Comparison of ENCODE assay signal across 21 cellular contexts in genomic region chr2:11542275-11542819, GRCh38. TPM values are rescaled to one million over a fixed set of nuclear protein-coding genes. Genes with fewer than 3 reads are reported as not detected.
DNase-seq lines count a peak whose midpoint lies in the region; ATAC-seq and TF ChIP-seq lines count a peak whose summit lies in the region.
"Had no signal": no experiment of that assay in that cellular context is flagged by ENCODE, and none has a peak within 500 bp of the region (broad histone marks: within the 10 kb centered on the region; RNA-seq: fewer than 3 reads in every experiment).

No MANE protein-coding gene starts in this region.

- in situ Hi-C loops in GM13977 (cut with MboI; ENCODE audit: low pct_unique_long_range_greater_than_20kb, low sequenced_read_pairs, unreplicated experiment): no loop called here

- no CpG with 5 or more reads among the region's 11 CpGs for WGBS in H9 (ENCODE audit: extremely low coverage, insufficient read length, low lambda C conversion rate)

- H3K27ac ChIP-seq in H9 (ENCODE audit: insufficient read length, low read depth, low read length): no peak overlapping the region
- peak overlapping the region; percentile 18 for H3K27ac ChIP-seq in temporal lobe (ENCODE audit: low read depth, low read length)
- H3K27ac ChIP-seq: coronary artery, heart right ventricle had no signal

- peaks cover 4% of the 10 kb centered on the region; the same call in 1 of the 2 replicates for H3K79me2 ChIP-seq in H9 (ENCODE audit: insufficient read depth, low read length)

- H3K79me1 ChIP-seq in H9 (ENCODE audit: insufficient read depth, low read depth, low read length, poor library complexity, severe bottlenecking): no peaks in the 10 kb centered on the region

- no peak overlapping the region for H2BK12ac ChIP-seq in H9 (ENCODE audit: insufficient read length, low read depth, low read length)

- H3K23me2 ChIP-seq in H9 (ENCODE audit: insufficient read length, low read depth, low read length, poor library complexity, severe bottlenecking): no peaks in the 10 kb centered on the region

- peaks cover 41 to 48% of the 10 kb centered on the region in 2 experiments for H3K4me1 Mint-ChIP-seq in H9
- H3K4me1 Mint-ChIP-seq: CD8-positive, alpha-beta memory T cell had no signal

- no peak overlapping the region for H4K8ac ChIP-seq in H9 (replicated peaks; ENCODE audit: insufficient read length, low read depth, low read length)

- no peak overlapping the region for H3K4me2 ChIP-seq in H9 (ENCODE audit: insufficient read depth, insufficient read length, low read length)

- no peak overlapping the region for H4K91ac ChIP-seq in H9 (ENCODE audit: insufficient read length, low read depth, low read length)

- H3K4ac ChIP-seq in H9 (ENCODE audit: low read depth, low read length): no peak overlapping the region

- no peak overlapping the region for H3K9ac ChIP-seq in H9 (ENCODE audit: extremely low read depth, insufficient read length, low read length)

- H3K14ac ChIP-seq in H9 (ENCODE audit: insufficient read depth, low read length): no peak overlapping the region; the same call in 1 of the 2 replicates

- H3K27ac Mint-ChIP-seq in H9: peak overlapping the region; percentile 2 to 82 (median 73); a peak in 5 of 7 replicates
- H3K27ac Mint-ChIP-seq: activated CD4-positive, alpha-beta memory T cell treated with anti-CD3 and anti-CD28 coated beads for 36 hours; CD8-positive, alpha-beta memory T cell had no signal

- H3K4me3 Mint-ChIP-seq in H9: peak overlapping the region in 1 of 2 experiments; percentile 33; a peak in 2 of 5 replicates
- H3K4me3 Mint-ChIP-seq: activated CD4-positive, alpha-beta memory T cell treated with anti-CD3 and anti-CD28 coated beads for 36 hours; CD8-positive, alpha-beta memory T cell had no signal

- H3K4me1 ChIP-seq in H9 (ENCODE audit: insufficient read depth, low read length): peaks cover 37% of the 10 kb centered on the region
- H3K4me1 ChIP-seq: adrenal gland had no signal

- H4K20me1 ChIP-seq in H9 (ENCODE audit: control insufficient read depth, insufficient read depth, insufficient read length): peaks cover 2% of the 10 kb centered on the region

- no peaks in the 10 kb centered on the region for H3K9me3 ChIP-seq in H9 (ENCODE audit: control insufficient read depth, low read depth, low read length)
- H3K9me3 ChIP-seq: adrenal gland, heart right ventricle had no signal

- ATAC-seq in left lobe of liver: peak; percentile 37
- ATAC-seq: HCT116, PC-3, right cardiac atrium had no signal

- no peak overlapping the region for H2BK15ac ChIP-seq in H9 (ENCODE audit: low read depth, low read length)

- no peak overlapping the region for H2BK20ac ChIP-seq in H9 (ENCODE audit: low read depth, low read length, poor library complexity, severe bottlenecking)

- no peak overlapping the region for H2BK120ac ChIP-seq in H9 (ENCODE audit: low read depth, low read length, poor library complexity, severe bottlenecking)

- no peaks in the 10 kb centered on the region for H3K9me3 Mint-ChIP-seq in H9
- H3K9me3 Mint-ChIP-seq: activated CD4-positive, alpha-beta memory T cell treated with anti-CD3 and anti-CD28 coated beads for 36 hours had no signal

- H3T11ph ChIP-seq in H9 (ENCODE audit: low read length): no peak overlapping the region

- peaks cover 3% of the 10 kb centered on the region for H3K27me3 Mint-ChIP-seq in H9 (ENCODE audit: low read depth)

- no peak overlapping the region for H2AK5ac ChIP-seq in H9 (ENCODE audit: insufficient read length, low read length)

- DNase-seq in H9: no peak
- peak; percentile 75 for DNase-seq in NCI-H69 (lab: John Stamatoyannopoulos, UW)
- DNase-seq in left lobe of liver (ENCODE audit: low spot score): no peak
- no peak for DNase-seq in putamen (ENCODE audit: low spot score)
- DNase-seq in GM13977 (ENCODE audit: low spot score): no peak
- no peak for DNase-seq in medulla oblongata (ENCODE audit: extremely low spot score)
- DNase-seq: activated CD4-positive, alpha-beta memory T cell treated with anti-CD3 and anti-CD28 coated beads for 36 hours; activated T-cell treated with anti-CD3 and anti-CD28 coated beads for 4 hours; CD8-positive, alpha-beta memory T cell; DMS79 treated with DMSO at 0.1 percent for 48 hours; heart right ventricle; Kasumi-1; NCI-H526 treated with DMSO at 0.1 percent for 48 hours; PC-3; right cardiac atrium; SIG-M5; stimulated activated CD8-positive, alpha-beta memory T cell treated with anti-CD3 and anti-CD28 coated beads, Interleukin-4, amount 100 ng/mL, for 48 hours had no signal

- H3K18ac ChIP-seq in H9 (ENCODE audit: insufficient read length, low read depth, low read length): no peak overlapping the region

- H3K23ac ChIP-seq in H9 (ENCODE audit: insufficient read length, low read depth, low read length): no peak overlapping the region

- no peaks in the 10 kb centered on the region; a peak in 1 of 7 replicates for H3K36me3 Mint-ChIP-seq in H9 (ENCODE audit: insufficient read depth in 1 of 3, low read depth in 3 of 3)
- H3K36me3 Mint-ChIP-seq: activated CD4-positive, alpha-beta memory T cell treated with anti-CD3 and anti-CD28 coated beads for 36 hours; CD8-positive, alpha-beta memory T cell had no signal

- TF ChIP-seq CTCF in H9 (conservative IDR thresholded peaks at IDR 0.05) (no peak), GM13977 (IDR thresholded peaks at IDR 0.05; ENCODE audit: extremely low read depth, insufficient read depth, missing control alignments) (no peak)

- H2AFZ ChIP-seq in H9 (ENCODE audit: low read length): no peak overlapping the region

- no peak overlapping the region for H2BK5ac ChIP-seq in H9 (ENCODE audit: insufficient read length, low read length)

- no peaks in the 10 kb centered on the region for H3K27me3 ChIP-seq in H9 (ENCODE audit: insufficient read depth, low read length)
- H3K27me3 ChIP-seq: adrenal gland had no signal

- H3K56ac ChIP-seq in H9 (ENCODE audit: insufficient read length, low read depth, low read length): no peak overlapping the region

- no peak overlapping the region for H4K5ac ChIP-seq in H9 (ENCODE audit: insufficient read length, low read depth, low read length)

RNA-seq across cellular contexts. Expression of gene GREB1, which starts 8.5 kb away (rescaled TPM):
- total RNA-seq in H9 (2021) (15.3 and 16.5 TPM in 2 replicates), left lobe of liver (22.4 TPM), temporal lobe (3.0 TPM)
